In the genomic region with DNA sequence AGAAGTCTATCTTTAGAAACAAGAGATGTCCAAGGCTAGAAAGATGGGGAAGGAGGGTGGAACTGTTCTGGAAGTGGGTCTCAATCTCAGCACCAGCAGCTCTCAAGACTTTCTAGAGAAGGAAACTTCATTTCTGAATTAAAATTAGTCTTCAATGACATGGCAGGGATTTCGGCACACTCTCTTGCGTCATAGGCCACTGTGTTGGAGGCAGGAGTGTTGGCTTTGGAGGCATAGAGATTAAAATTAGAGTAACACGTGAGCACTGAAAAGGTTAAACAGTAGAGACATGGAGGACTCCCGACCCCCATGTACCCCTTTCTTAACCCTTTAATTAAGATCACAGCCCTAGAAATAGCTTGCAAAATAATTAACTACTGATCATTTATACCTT, we compare ENCODE assay signal across 1 cellular context.
TF ChIP-seq lines count a peak whose summit lies in the region.

No MANE protein-coding gene starts in this region.

TF ChIP-seq in HepG2, 621 proteins besides CTCF, POLR2A, EP300 and RAD21 (continued from another document):
- TF ChIP-seq, protein P1, sequence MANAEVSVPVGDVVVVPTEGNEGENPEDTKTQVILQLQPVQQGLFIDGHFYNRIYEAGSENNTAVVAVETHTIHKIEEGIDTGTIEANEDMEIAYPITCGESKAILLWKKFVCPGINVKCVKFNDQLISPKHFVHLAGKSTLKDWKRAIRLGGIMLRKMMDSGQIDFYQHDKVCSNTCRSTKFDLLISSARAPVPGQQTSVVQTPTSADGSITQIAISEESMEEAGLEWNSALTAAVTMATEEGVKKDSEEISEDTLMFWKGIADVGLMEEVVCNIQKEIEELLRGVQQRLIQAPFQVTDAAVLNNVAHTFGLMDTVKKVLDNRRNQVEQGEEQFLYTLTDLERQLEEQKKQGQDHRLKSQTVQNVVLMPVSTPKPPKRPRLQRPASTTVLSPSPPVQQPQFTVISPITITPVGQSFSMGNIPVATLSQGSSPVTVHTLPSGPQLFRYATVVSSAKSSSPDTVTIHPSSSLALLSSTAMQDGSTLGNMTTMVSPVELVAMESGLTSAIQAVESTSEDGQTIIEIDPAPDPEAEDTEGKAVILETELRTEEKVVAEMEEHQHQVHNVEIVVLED (CRISPR knock-in tag; IDR thresholded peaks at IDR 0.05; ENCODE audit: borderline replicate concordance), result no peak
